ENCODE assay signal across 19 cellular contexts in genomic region chr2:241958818-241959545, GRCh38.
"Had no signal": no experiment of that assay in that cellular context is flagged by ENCODE, and none has a peak within 500 bp of the region (broad histone marks: within the 10 kb centered on the region; RNA-seq: fewer than 3 reads in every experiment).

No MANE protein-coding gene starts in this region.

- H3K9me3 Mint-ChIP-seq: activated naive CD8-positive, alpha-beta T cell treated with anti-CD3 and anti-CD28 coated beads, Interleukin-2, amount 10 ng/mL, durations not matched to agents 7 days and 5 days; type B pancreatic cell had no signal

- H3K36me3 Mint-ChIP-seq: brain, type B pancreatic cell had no signal

- DNase-seq: activated CD4-positive, alpha-beta T cell treated with anti-CD3 and anti-CD28 coated beads, Interleukin-2, amount 50 U/mL, for 4 hours; activated gamma-delta T cell treated with Interleukin-2 at 50 U/mL for 16 hours; activated naive CD8-positive, alpha-beta T cell treated with anti-CD3 and anti-CD28 coated beads, Interleukin-2, amount 10 ng/mL, durations not matched to agents 7 days and 5 days; activated T-cell treated with anti-CD3 and anti-CD28 coated beads, Interleukin-2, amount 50 U/mL, for 72 hours; anterior cingulate cortex; erythroblast; foreskin melanocyte; glutamatergic neuron; left ventricle myocardium inferior; mammary epithelial cell; midbrain; occipital lobe; stomach; T-helper 1 cell; T-helper 9 cell; testis had no signal

- H3K4me3 Mint-ChIP-seq: activated naive CD8-positive, alpha-beta T cell treated with anti-CD3 and anti-CD28 coated beads, Interleukin-2, amount 10 ng/mL, durations not matched to agents 7 days and 5 days; activated T-cell treated with anti-CD3 and anti-CD28 coated beads, Interleukin-2, amount 50 U/mL, for 72 hours; brain; type B pancreatic cell had no signal

- ATAC-seq: activated T-cell treated with anti-CD3 and anti-CD28 coated beads, Interleukin-2, amount 50 U/mL, for 72 hours had no signal

- H3K27ac Mint-ChIP-seq: activated naive CD8-positive, alpha-beta T cell treated with anti-CD3 and anti-CD28 coated beads, Interleukin-2, amount 10 ng/mL, durations not matched to agents 7 days and 5 days; activated T-cell treated with anti-CD3 and anti-CD28 coated beads, Interleukin-2, amount 50 U/mL, for 72 hours; brain; progenitor cell of endocrine pancreas; type B pancreatic cell had no signal
